8 cellular contexts compared by ENCODE assay signal in the genomic region with DNA sequence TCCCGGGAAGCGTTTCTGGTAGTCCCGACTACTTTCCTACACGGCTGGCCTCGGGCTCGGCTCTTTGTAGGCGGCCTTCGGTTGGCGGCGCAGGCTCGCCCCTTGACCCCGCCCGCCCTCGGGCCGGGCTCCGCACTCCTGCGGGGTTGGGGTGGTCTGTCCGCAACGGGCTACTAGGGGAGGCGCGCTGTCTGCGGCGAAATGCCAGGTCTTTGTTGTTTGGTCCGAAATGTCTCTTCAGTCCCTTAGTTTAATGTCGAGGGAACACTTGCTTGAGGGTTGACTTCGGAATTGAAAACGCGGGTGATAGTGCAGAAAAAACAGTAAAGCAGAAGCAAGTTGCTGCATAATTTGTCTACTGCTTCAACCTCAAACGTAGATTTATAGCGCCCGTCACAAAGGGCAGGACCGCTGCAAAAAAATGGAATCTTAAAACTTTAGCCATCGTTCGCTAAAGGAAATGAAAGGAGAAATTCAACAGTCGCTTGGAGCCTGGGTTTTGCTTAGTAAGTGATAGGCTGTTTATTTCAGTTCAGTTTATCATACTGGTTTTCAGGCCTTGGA. TPM values are rescaled to one million over a fixed set of nuclear protein-coding genes. Genes with fewer than 3 reads are reported as not detected.
A peak's percentile ranks its signal among the peaks of the same experiment; 100 is the strongest.
DNase-seq lines count a peak whose midpoint lies in the region; ATAC-seq and TF ChIP-seq lines count a peak whose summit lies in the region.

No MANE protein-coding gene starts in this region.

- peak overlapping the region; percentile 90 for H3K4me3 Mint-ChIP-seq in activated naive CD8-positive, alpha-beta T cell treated with anti-CD3 and anti-CD28 coated beads, Interleukin-2, amount 50 U/mL, for 24 hours
- H3K4me3 Mint-ChIP-seq in immature natural killer cell, result peak overlapping the region; percentile 93 to 98 (median 98)
- peak overlapping the region; percentile 88 for H3K4me3 Mint-ChIP-seq in stimulated activated naive CD8-positive, alpha-beta T cell treated with anti-CD3 and anti-CD28 coated beads, Interleukin-15, amount 100 ng/mL, for 72 hours

- peaks cover 55% of the 10 kb centered on the region for H3K4me1 Mint-ChIP-seq in activated naive CD8-positive, alpha-beta T cell treated with anti-CD3 and anti-CD28 coated beads, Interleukin-2, amount 50 U/mL, for 24 hours
- peaks cover 58 to 86% of the 10 kb centered on the region in 2 donors for H3K4me1 Mint-ChIP-seq in immature natural killer cell
- H3K4me1 Mint-ChIP-seq in stimulated activated naive CD8-positive, alpha-beta T cell treated with anti-CD3 and anti-CD28 coated beads, Interleukin-15, amount 100 ng/mL, for 72 hours, result peaks cover 57% of the 10 kb centered on the region

- ATAC-seq in GM21723 (IDR thresholded peaks at IDR 0.05; ENCODE audit: unreplicated experiment), result peak; percentile 55
- ATAC-seq in activated naive CD8-positive, alpha-beta T cell treated with anti-CD3 and anti-CD28 coated beads, Interleukin-2, amount 50 U/mL, for 24 hours, result peak; percentile 42
- peak; percentile 68 for ATAC-seq in stimulated activated naive CD8-positive, alpha-beta T cell treated with anti-CD3 and anti-CD28 coated beads, Interleukin-15, amount 100 ng/mL, for 72 hours

- DNase-seq in GM12865 (ENCODE audit: low read depth) (no peak), immature natural killer cell (no peak), cortex of kidney (lab: John Stamatoyannopoulos, UW) (no peak), glomerular visceral epithelial cell (ENCODE audit: extremely low spot score) (no peak)
- peak; percentile 10 for DNase-seq in Jurkat, Clone E6-1 (ENCODE audit: low read depth, low spot score)
- no peak for DNase-seq in activated naive CD8-positive, alpha-beta T cell treated with anti-CD3 and anti-CD28 coated beads, Interleukin-2, amount 50 U/mL, for 24 hours
- no peak for DNase-seq in stimulated activated naive CD8-positive, alpha-beta T cell treated with anti-CD3 and anti-CD28 coated beads, Interleukin-15, amount 100 ng/mL, for 72 hours

- H3K9me3 Mint-ChIP-seq in activated naive CD8-positive, alpha-beta T cell treated with anti-CD3 and anti-CD28 coated beads, Interleukin-2, amount 50 U/mL, for 24 hours, result no peaks in the 10 kb centered on the region
- H3K9me3 Mint-ChIP-seq in immature natural killer cell, result no peaks in the 10 kb centered on the region
- no peaks in the 10 kb centered on the region for H3K9me3 Mint-ChIP-seq in stimulated activated naive CD8-positive, alpha-beta T cell treated with anti-CD3 and anti-CD28 coated beads, Interleukin-15, amount 100 ng/mL, for 72 hours

- peak overlapping the region; percentile 71 for H3K4me3 ChIP-seq in GM12865 (ENCODE audit: low read depth, low read length)
- H3K4me3 ChIP-seq in Jurkat, Clone E6-1 (ENCODE audit: low read length), result peak overlapping the region; percentile 90

- H3K27me3 Mint-ChIP-seq in activated naive CD8-positive, alpha-beta T cell treated with anti-CD3 and anti-CD28 coated beads, Interleukin-2, amount 50 U/mL, for 24 hours, result no peaks in the 10 kb centered on the region
- H3K27me3 Mint-ChIP-seq in immature natural killer cell (ENCODE audit: low read depth in 3 of 3), result peaks cover 1 to 14% (median 11%) of the 10 kb centered on the region in 3 donors
- H3K27me3 Mint-ChIP-seq in stimulated activated naive CD8-positive, alpha-beta T cell treated with anti-CD3 and anti-CD28 coated beads, Interleukin-15, amount 100 ng/mL, for 72 hours, result no peaks in the 10 kb centered on the region

- H3K27ac Mint-ChIP-seq in activated naive CD8-positive, alpha-beta T cell treated with anti-CD3 and anti-CD28 coated beads, Interleukin-2, amount 50 U/mL, for 24 hours, result peak overlapping the region; percentile 88
- peak overlapping the region; percentile 83 to 97 (median 96) for H3K27ac Mint-ChIP-seq in immature natural killer cell
- H3K27ac Mint-ChIP-seq in stimulated activated naive CD8-positive, alpha-beta T cell treated with anti-CD3 and anti-CD28 coated beads, Interleukin-15, amount 100 ng/mL, for 72 hours, result peak overlapping the region; percentile 64 to 89

- H3K36me3 Mint-ChIP-seq in activated naive CD8-positive, alpha-beta T cell treated with anti-CD3 and anti-CD28 coated beads, Interleukin-2, amount 50 U/mL, for 24 hours (ENCODE audit: low read depth), result peaks cover 19% of the 10 kb centered on the region
- peaks cover 8 to 17% (median 15%) of the 10 kb centered on the region in 3 donors for H3K36me3 Mint-ChIP-seq in immature natural killer cell

- no peak for TF ChIP-seq CTCF in GM12865 (IDR thresholded peaks at IDR 0.05; ENCODE audit: insufficient read depth, low read depth, low read length, missing control alignments)

RNA-seq across cellular contexts. Expression of a gene that starts 0.4 kb away (rescaled TPM):
- 59.0 TPM for polyA plus RNA-seq in Jurkat, Clone E6-1 (2012; ENCODE audit: insufficient read depth, insufficient read length)
- polyA plus RNA-seq in immature natural killer cell, result 100 to 1,000 TPM in 1 of 3 donors, 10 to 100 TPM in 2; 58.0 to 109 (median 69.9) TPM

RNA-seq across cellular contexts. Expression of a gene that starts 0.5 kb away (rescaled TPM):
- polyA plus RNA-seq in Jurkat, Clone E6-1 (2012; ENCODE audit: insufficient read depth, insufficient read length), result 13.8 TPM
- 1 to 10 TPM; 1.1 to 5.1 (median 3.6) TPM for polyA plus RNA-seq in immature natural killer cell

RNA-seq across cellular contexts. Expression of a gene that starts 19.5 kb away (rescaled TPM):
- 0.96 TPM for polyA plus RNA-seq in Jurkat, Clone E6-1 (2012; ENCODE audit: insufficient read depth, insufficient read length)
- under 1 TPM; 0.06 to 0.58 (median 0.25) TPM for polyA plus RNA-seq in immature natural killer cell
